In genomic region chr16:27154573-27155521, GRCh38 we compare ENCODE assay signal across 8 cellular contexts. TPM values are rescaled to one million over a fixed set of nuclear protein-coding genes. Genes with fewer than 3 reads are reported as not detected.
DNase-seq lines count a peak whose midpoint lies in the region; ATAC-seq, FAIRE-seq and TF ChIP-seq lines count a peak whose summit lies in the region.

No MANE protein-coding gene starts in this region.

- H4K20me1 ChIP-seq in KMS-11 (ENCODE audit: insufficient read depth), result no peaks in the 10 kb centered on the region

- H3K27me3 ChIP-seq in KMS-11 (ENCODE audit: insufficient read depth, low read depth) (no peaks in the 10 kb centered on the region), bronchial epithelial cell (ENCODE audit: control insufficient read depth, insufficient read depth, low read length) (no peaks in the 10 kb centered on the region), kidney epithelial cell (ENCODE audit: control insufficient read depth, insufficient read depth, low read length) (no peaks in the 10 kb centered on the region)

- no peak overlapping the region for H3K4me3 ChIP-seq in KMS-11 (IDR thresholded peaks at IDR 0.05; ENCODE audit: insufficient read depth, low read depth, low read length)
- H3K4me3 ChIP-seq in WI38 (ENCODE audit: low read depth, low read length), result no peak overlapping the region
- H3K4me3 ChIP-seq in bronchial epithelial cell (ENCODE audit: low read depth, low read length), result no peak overlapping the region
- H3K4me3 ChIP-seq in kidney epithelial cell (ENCODE audit: low read depth, low read length), result no peak overlapping the region

- ATAC-seq in HG03039 (IDR thresholded peaks at IDR 0.05; ENCODE audit: unreplicated experiment) (no peak), HG02981 (IDR thresholded peaks at IDR 0.05; ENCODE audit: unreplicated experiment) (no peak)

- TF ChIP-seq CTCF in KMS-11 (conservative IDR thresholded peaks at IDR 0.05; ENCODE audit: low read depth, low read length), result peak; percentile 99
- TF ChIP-seq CTCF in WI38 (IDR thresholded peaks at IDR 0.05; ENCODE audit: low read depth, low read length), result peak; percentile 99
- TF ChIP-seq CTCF in bronchial epithelial cell (IDR thresholded peaks at IDR 0.05; ENCODE audit: insufficient read depth, low read length, severe bottlenecking), result peak; percentile 98
- TF ChIP-seq CTCF in kidney epithelial cell (IDR thresholded peaks at IDR 0.05; ENCODE audit: insufficient read depth, low read length, poor library complexity, severe bottlenecking), result peak; percentile 96

- H3K36me3 ChIP-seq in KMS-11 (ENCODE audit: insufficient read depth) (no peaks in the 10 kb centered on the region), bronchial epithelial cell (ENCODE audit: control insufficient read depth, insufficient read depth, low read length) (no peaks in the 10 kb centered on the region), kidney epithelial cell (ENCODE audit: control insufficient read depth, insufficient read depth, low read length) (no peaks in the 10 kb centered on the region)

- H2AFZ ChIP-seq in KMS-11 (ENCODE audit: low read depth), result no peak overlapping the region

- H3K9ac ChIP-seq in KMS-11, result no peak overlapping the region

- no peak for FAIRE-seq in bronchial epithelial cell (lab: Jason Lieb, UNC)

- no peak overlapping the region for H3K27ac ChIP-seq in KMS-11

- no peaks in the 10 kb centered on the region for H3K79me2 ChIP-seq in KMS-11 (ENCODE audit: insufficient read depth, low read depth)

- H3K4me2 ChIP-seq in KMS-11, result no peak overlapping the region

- peak; percentile 33 for DNase-seq in GDM1 (lab: John Stamatoyannopoulos, UW)
- peak; percentile 4 for DNase-seq in bronchial epithelial cell (ENCODE audit: low read depth)
- no peak for DNase-seq in kidney epithelial cell (ENCODE audit: low read depth)
- peak; percentile 79 to 82 for DNase-seq in stimulated activated CD4-positive, alpha-beta T cell treated with anti-CD3 and anti-CD28 coated beads, Interleukin-2, amount 100 ng/mL, for 48 hours

- no peaks in the 10 kb centered on the region for H3K4me1 ChIP-seq in KMS-11 (ENCODE audit: low read depth, poor library complexity, severe bottlenecking)

RNA-seq across cellular contexts. Expression of gene KDM8, which starts 48.5 kb away (rescaled TPM):
- total RNA-seq in bronchial epithelial cell, result 1.7 and 1.8 TPM in 2 replicates
- total RNA-seq in kidney epithelial cell, result 4.0 and 9.9 TPM in 2 replicates
